In genomic region chr11:70299636-70300035, GRCh38 we compare ENCODE assay signal across 20 cellular contexts. TPM values are rescaled to one million over a fixed set of nuclear protein-coding genes. Genes with fewer than 3 reads are reported as not detected.
DNase-seq lines count a peak whose midpoint lies in the region; ATAC-seq and TF ChIP-seq lines count a peak whose summit lies in the region.
"Had no signal": no experiment of that assay in that cellular context is flagged by ENCODE, and none has a peak within 500 bp of the region (broad histone marks: within the 10 kb centered on the region; RNA-seq: fewer than 3 reads in every experiment).

No MANE protein-coding gene starts in this region.

- H4K91ac ChIP-seq in H9 (ENCODE audit: insufficient read length, low read depth, low read length), result no peak overlapping the region

- H3K4ac ChIP-seq in H9 (ENCODE audit: low read depth, low read length), result no peak overlapping the region

- H3K27me3 ChIP-seq in Caco-2 (replicated peaks; ENCODE audit: control insufficient read depth, insufficient read depth, low read length), result no peaks in the 10 kb centered on the region
- no peaks in the 10 kb centered on the region for H3K27me3 ChIP-seq in H9 (ENCODE audit: insufficient read depth, low read length)
- H3K27me3 ChIP-seq: BLaER1 treated with 17β-estradiol and CSF1 and Interleukin-3, amounts not matched to agents 10 nM and 100 nM had no signal

- H3K56ac ChIP-seq in H9 (ENCODE audit: insufficient read length, low read depth, low read length), result no peak overlapping the region

- no peak overlapping the region for H3K27ac ChIP-seq in H9 (ENCODE audit: insufficient read length, low read depth, low read length)
- H3K27ac ChIP-seq: BLaER1 treated with 17β-estradiol and CSF1 and Interleukin-3, amounts not matched to agents 10 nM and 100 nM; GM23248; HL-60 had no signal

- H3K27ac Mint-ChIP-seq in Caco-2 (ENCODE audit: unreplicated experiment) (peak overlapping the region; percentile 21), H9 (peak overlapping the region in 2 of 3 experiments; percentile 17 to 56; a peak in 2 of 7 replicates), chondrocyte (ENCODE audit: unreplicated experiment) (peak overlapping the region; percentile 74), neural crest cell (ENCODE audit: unreplicated experiment) (peak overlapping the region; percentile 13)
- H3K27ac Mint-ChIP-seq: B cell; CD8-positive, alpha-beta T cell; HFFc6 had no signal

- peaks cover 21% of the 10 kb centered on the region for H3K4me1 Mint-ChIP-seq in Caco-2 (ENCODE audit: low read depth, unreplicated experiment)
- peaks cover 5 to 22% of the 10 kb centered on the region in 2 experiments; a peak in 3 of 4 replicates for H3K4me1 Mint-ChIP-seq in H9
- peaks cover 58% of the 10 kb centered on the region for H3K4me1 Mint-ChIP-seq in chondrocyte (ENCODE audit: low read depth)
- H3K4me1 Mint-ChIP-seq in neural crest cell, result peaks cover 16% of the 10 kb centered on the region
- H3K4me1 Mint-ChIP-seq: B cell had no signal

- no peaks in the 10 kb centered on the region for H3K23me2 ChIP-seq in H9 (ENCODE audit: insufficient read length, low read depth, low read length, poor library complexity, severe bottlenecking)

- intact Hi-C loops in Caco-2 (cut with micrococcal nuclease; ENCODE audit: unreplicated experiment), result no loop called here

- no peak for ATAC-seq in GM18511 (IDR thresholded peaks at IDR 0.05; ENCODE audit: unreplicated experiment)
- ATAC-seq: CD8-positive, alpha-beta T cell; GM12878; HCT116 had no signal

- DNase-seq in Caco-2, result peak in 1 of 2 experiments; percentile 33
- no peak for DNase-seq in H9
- no peak for DNase-seq in chondrocyte (ENCODE audit: low spot score)
- no peak for DNase-seq in neural crest cell (ENCODE audit: low read depth, low spot score)
- DNase-seq in occipital lobe (lab: John Stamatoyannopoulos, UW), result no peak
- no peak for DNase-seq in SW 1271 (lab: John Stamatoyannopoulos, UW)
- no peak for DNase-seq in GM20000 (ENCODE audit: low spot score)
- DNase-seq: CD8-positive, alpha-beta T cell; DMS 273 treated with DMSO at 0.1 percent for 48 hours; DMS53; DND-41; EL; GM23248; HFFc6 had no signal

- no peak overlapping the region for H4K5ac ChIP-seq in H9 (ENCODE audit: insufficient read length, low read depth, low read length)

- no peak for TF ChIP-seq CTCF in Caco-2 (IDR thresholded peaks at IDR 0.05; ENCODE audit: insufficient read depth in 1 of 2, low read depth in 1 of 2, low read length in 1 of 2, severe bottlenecking in 1 of 2, unreplicated experiment in 1 of 2)
- no peak for TF ChIP-seq CTCF in H9 (conservative IDR thresholded peaks at IDR 0.05)
- TF ChIP-seq CTCF in chondrocyte (IDR thresholded peaks at IDR 0.05), result no peak
- no peak for TF ChIP-seq CTCF in neural crest cell (conservative IDR thresholded peaks at IDR 0.05)
- no peak for TF ChIP-seq CTCF in GM20000 (IDR thresholded peaks at IDR 0.05; ENCODE audit: extremely low read depth, missing control alignments)

- no peak overlapping the region for H2AFZ ChIP-seq in H9 (ENCODE audit: low read length)
- H2AFZ ChIP-seq: GM23248 had no signal

- H3K36me3 ChIP-seq in Caco-2 (ENCODE audit: control insufficient read depth, insufficient read depth, low read length), result 0 out of 2 replicates have a peak, but pooled peaks cover 2% of the 10 kb centered on the region

- H2BK5ac ChIP-seq in H9 (ENCODE audit: insufficient read length, low read length), result no peak overlapping the region

- WGBS in H9 (ENCODE audit: extremely low coverage, insufficient read length, low lambda C conversion rate), result no CpG with 5 or more reads among the region's 11 CpGs

- H3K27me3 Mint-ChIP-seq in Caco-2 (ENCODE audit: insufficient read depth, unreplicated experiment) (no peaks in the 10 kb centered on the region), H9 (ENCODE audit: low read depth) (no peaks in the 10 kb centered on the region), chondrocyte (ENCODE audit: low read depth) (no peaks in the 10 kb centered on the region), neural crest cell (ENCODE audit: low read depth) (no peaks in the 10 kb centered on the region)
- H3K27me3 Mint-ChIP-seq: B cell had no signal

- peaks cover 15% of the 10 kb centered on the region; the same call in 1 of the 2 replicates for H3K79me2 ChIP-seq in H9 (ENCODE audit: insufficient read depth, low read length)

- H3K4me2 ChIP-seq in H9 (ENCODE audit: insufficient read depth, insufficient read length, low read length), result no peak overlapping the region
- H3K4me2 ChIP-seq: BLaER1 treated with 17β-estradiol and CSF1 and Interleukin-3, amounts not matched to agents 10 nM and 100 nM had no signal

- H3K23ac ChIP-seq in H9 (ENCODE audit: insufficient read length, low read depth, low read length), result no peak overlapping the region

- no peak overlapping the region for H3K9ac ChIP-seq in H9 (ENCODE audit: extremely low read depth, insufficient read length, low read length)
- H3K9ac ChIP-seq: BLaER1 treated with 17β-estradiol and CSF1 and Interleukin-3, amounts not matched to agents 10 nM and 100 nM; GM23248 had no signal

- H2BK15ac ChIP-seq in H9 (ENCODE audit: low read depth, low read length), result no peak overlapping the region

- no peak overlapping the region; the same call in 1 of the 2 replicates for H3K14ac ChIP-seq in H9 (ENCODE audit: insufficient read depth, low read length)

- H3T11ph ChIP-seq in H9 (ENCODE audit: low read length), result no peak overlapping the region

- peaks cover 9% of the 10 kb centered on the region for H3K79me1 ChIP-seq in H9 (ENCODE audit: insufficient read depth, low read depth, low read length, poor library complexity, severe bottlenecking)

- no peaks in the 10 kb centered on the region for H3K9me3 ChIP-seq in Caco-2
- H3K9me3 ChIP-seq in H9 (ENCODE audit: control insufficient read depth, low read depth, low read length), result no peaks in the 10 kb centered on the region
- H3K9me3 ChIP-seq: BLaER1 treated with 17β-estradiol and CSF1 and Interleukin-3, amounts not matched to agents 10 nM and 100 nM had no signal

- CTCF ChIA-PET in Caco-2 (lab: Charles Lee), result no interaction called here

- H3K4me3 Mint-ChIP-seq in Caco-2 (ENCODE audit: unreplicated experiment), result no peak overlapping the region
- H3K4me3 Mint-ChIP-seq in H9, result no peak overlapping the region
- H3K4me3 Mint-ChIP-seq in chondrocyte (ENCODE audit: unreplicated experiment), result no peak overlapping the region
- H3K4me3 Mint-ChIP-seq in neural crest cell, result no peak overlapping the region
- H3K4me3 Mint-ChIP-seq: B cell; CD8-positive, alpha-beta T cell; HFFc6 had no signal

- no TSS peak for BruUV-seq in Caco-2 (replicated peaks; lab: Mats Ljungman, UMichigan)

- H2BK120ac ChIP-seq in H9 (ENCODE audit: low read depth, low read length, poor library complexity, severe bottlenecking), result no peak overlapping the region

- no peaks in the 10 kb centered on the region for H3K9me3 Mint-ChIP-seq in Caco-2 (ENCODE audit: unreplicated experiment)
- peaks cover 0 to 4% of the 10 kb centered on the region in 2 experiments; a peak in 2 of 5 replicates for H3K9me3 Mint-ChIP-seq in H9
- H3K9me3 Mint-ChIP-seq in chondrocyte (ENCODE audit: low read depth), result no peaks in the 10 kb centered on the region
- no peaks in the 10 kb centered on the region for H3K9me3 Mint-ChIP-seq in neural crest cell
- H3K9me3 Mint-ChIP-seq: CD8-positive, alpha-beta T cell; HFFc6 had no signal

- H2BK20ac ChIP-seq in H9 (ENCODE audit: low read depth, low read length, poor library complexity, severe bottlenecking), result no peak overlapping the region

- no peak overlapping the region for H2BK12ac ChIP-seq in H9 (ENCODE audit: insufficient read length, low read depth, low read length)

- H3K36me3 Mint-ChIP-seq in Caco-2 (ENCODE audit: insufficient read depth, unreplicated experiment), result peaks cover 75% of the 10 kb centered on the region
- H3K36me3 Mint-ChIP-seq in H9 (ENCODE audit: insufficient read depth in 1 of 3, low read depth in 3 of 3), result peaks cover 24 to 56% (median 42%) of the 10 kb centered on the region in 3 experiments; a peak in 6 of 7 replicates
- peaks cover 5% of the 10 kb centered on the region for H3K36me3 Mint-ChIP-seq in chondrocyte (ENCODE audit: low read depth)
- H3K36me3 Mint-ChIP-seq in neural crest cell (ENCODE audit: low read depth), result peaks cover 7% of the 10 kb centered on the region

- no peak overlapping the region for H3K4me3 ChIP-seq in Caco-2 (ENCODE audit: low read depth, low read length)
- H3K4me3 ChIP-seq: BLaER1 treated with 17β-estradiol and CSF1 and Interleukin-3, amounts not matched to agents 10 nM and 100 nM; GM12878; GM23248 had no signal

- H3K18ac ChIP-seq in H9 (ENCODE audit: insufficient read length, low read depth, low read length), result no peak overlapping the region

- peaks cover 27% of the 10 kb centered on the region for H3K4me1 ChIP-seq in Caco-2
- peaks cover 4% of the 10 kb centered on the region; the same call in 1 of the 2 replicates for H3K4me1 ChIP-seq in H9 (ENCODE audit: insufficient read depth, low read length)

- POLR2A ChIA-PET in Caco-2 (lab: Charles Lee), result no interaction called here

- H4K8ac ChIP-seq in H9 (replicated peaks; ENCODE audit: insufficient read length, low read depth, low read length), result no peak overlapping the region

- H2AK5ac ChIP-seq in H9 (ENCODE audit: insufficient read length, low read length), result no peak overlapping the region

- H4K20me1 ChIP-seq in H9 (ENCODE audit: control insufficient read depth, insufficient read depth, insufficient read length), result peaks cover 7% of the 10 kb centered on the region

RNA-seq across cellular contexts. Expression of gene PPFIA1, which starts 29.1 kb away (rescaled TPM):
- total RNA-seq in Caco-2 (2022), result 148 TPM in 2 replicates
- 59.2 and 63.4 TPM in 2 replicates for total RNA-seq in H9 (2021)
- 60.2 to 63.5 TPM (median 62.6 TPM) in 3 replicates for total RNA-seq in chondrocyte
- 54.1 and 56.4 TPM in 2 replicates for total RNA-seq in neural crest cell
- 34.2 TPM for total RNA-seq in occipital lobe

Comparison
In these comparisons a context has a peak if more than half of its experiments do, and no peak if none do; other contexts are left out.
1. H3K27ac Mint-ChIP-seq: peak in every context shown above with its lines; median percentile 74 in chondrocyte; 36 in H9; 21 in Caco-2; 13 in neural crest cell.